In the genomic region with DNA sequence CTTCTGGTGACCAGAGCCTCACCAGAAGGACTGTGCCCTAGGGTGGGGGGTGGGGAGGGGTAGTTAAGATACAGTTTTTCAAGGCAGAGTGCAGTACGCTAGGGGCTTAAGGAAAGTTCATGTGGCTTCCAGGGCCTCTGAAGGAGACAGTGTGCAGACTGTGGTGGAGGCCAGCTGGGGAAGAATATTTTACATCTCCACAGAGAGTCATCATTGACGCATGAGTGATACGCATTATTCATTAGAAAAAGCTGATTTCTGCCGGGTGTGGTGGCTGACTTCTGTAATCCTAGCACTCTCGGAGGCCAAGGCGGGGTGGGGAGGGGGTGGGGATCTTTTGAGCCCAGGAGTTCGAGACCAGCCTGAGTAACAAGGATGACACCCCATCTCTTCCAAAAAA, we compare ENCODE assay signal across 17 cellular contexts. TPM values are rescaled to one million over a fixed set of nuclear protein-coding genes. Genes with fewer than 3 reads are reported as not detected.
DNase-seq lines count a peak whose midpoint lies in the region; ATAC-seq, FAIRE-seq and TF ChIP-seq lines count a peak whose summit lies in the region.
"Had no signal": no experiment of that assay in that cellular context is flagged by ENCODE, and none has a peak within 500 bp of the region (broad histone marks: within the 10 kb centered on the region; RNA-seq: fewer than 3 reads in every experiment).

No MANE protein-coding gene starts in this region.

- no peak for TF ChIP-seq EP300 in HepG2 (IDR thresholded peaks at IDR 0.05; ENCODE audit: low read depth in 2 of 2, low read length in 2 of 2)
- no peak for TF ChIP-seq EP300 in HepG2 (CRISPR knock-in tag; IDR thresholded peaks at IDR 0.05; ENCODE audit: borderline replicate concordance)

- no peak for ATAC-seq in HepG2
- ATAC-seq in right lobe of liver: no peak
- ATAC-seq in HG02763 (IDR thresholded peaks at IDR 0.05; ENCODE audit: unreplicated experiment): no peak
- no peak for ATAC-seq in GM18867 (IDR thresholded peaks at IDR 0.05; ENCODE audit: unreplicated experiment)
- ATAC-seq: stimulated activated memory B cell treated with anti-CD40 and anti-IgM and Interleukin-4, amounts not matched to agents 10 μg/mL and 1 μg/mL and 100 μg/mL, for 72 hours had no signal

- peaks cover 3% of the 10 kb centered on the region for H3K36me3 Mint-ChIP-seq in glutamatergic neuron (ENCODE audit: unreplicated experiment)
- H3K36me3 Mint-ChIP-seq: stimulated activated memory B cell treated with anti-CD40 and anti-IgM and Interleukin-4, amounts not matched to agents 10 μg/mL and 1 μg/mL and 100 μg/mL, for 72 hours had no signal

- peak overlapping the region; percentile 80 for H3K27ac Mint-ChIP-seq in glutamatergic neuron (ENCODE audit: unreplicated experiment)
- H3K27ac Mint-ChIP-seq: stimulated activated memory B cell treated with anti-CD40 and anti-IgM and Interleukin-4, amounts not matched to agents 10 μg/mL and 1 μg/mL and 100 μg/mL, for 72 hours had no signal

- no peaks in the 10 kb centered on the region for H3K27me3 ChIP-seq in HepG2 (ENCODE audit: control insufficient read depth in 1 of 2, insufficient read depth in 2 of 2, low read length in 2 of 2)
- no peaks in the 10 kb centered on the region for H3K27me3 ChIP-seq in right lobe of liver
- H3K27me3 ChIP-seq in testis: no peaks in the 10 kb centered on the region
- H3K27me3 ChIP-seq: transverse colon had no signal

- H4K20me1 ChIP-seq in HepG2 (ENCODE audit: insufficient read depth, low read length): no peaks in the 10 kb centered on the region

- H3K4me3 ChIP-seq in HepG2 (replicated peaks in 1 of 3; ENCODE audit: insufficient read depth in 1 of 3, low read depth in 2 of 3, low read length in 3 of 3) (no peak overlapping the region), right lobe of liver (no peak overlapping the region), astrocyte of the spinal cord (ENCODE audit: low read depth, low read length) (no peak overlapping the region), testis (no peak overlapping the region)
- H3K4me3 ChIP-seq: skin epidermis, transverse colon had no signal

- in situ Hi-C loops in HepG2 (cut with HindIII; ENCODE audit: extremely low pct_ligation_motif_present, low pct_unique_long_range_greater_than_20kb) (no loop called here), astrocyte of the spinal cord (cut with HindIII; ENCODE audit: low sequenced_read_pairs) (no loop called here)

- H3K4me1 ChIP-seq in HepG2 (ENCODE audit: insufficient read depth, low read length): peaks cover 28% of the 10 kb centered on the region
- H3K4me1 ChIP-seq in right lobe of liver: peaks cover 0 to 9% (median 4%) of the 10 kb centered on the region in 4 donors
- H3K4me1 ChIP-seq in testis: peaks cover 6% of the 10 kb centered on the region

- H3K4me1 Mint-ChIP-seq in glutamatergic neuron (ENCODE audit: low read depth, unreplicated experiment): peaks cover 10% of the 10 kb centered on the region

- TF ChIP-seq POLR2A in HepG2 (IDR thresholded peaks at IDR 0.05; ENCODE audit: insufficient read depth in 1 of 2, low read depth in 2 of 2, low read length in 2 of 2) (no peak), right lobe of liver (IDR thresholded peaks at IDR 0.05) (no peak), testis (IDR thresholded peaks at IDR 0.05) (no peak)

- CTCF ChIA-PET in HepG2 (lab: Yijun Ruan, JAX; ENCODE audit: low intra/inter-chr PET ratio, low total read pairs): no interaction called here

- H2AFZ ChIP-seq in HepG2 (ENCODE audit: low read length): no peak overlapping the region

- DNase-seq in HepG2 (ENCODE audit: low spot score) (no peak), right lobe of liver (no peak), astrocyte of the spinal cord (ENCODE audit: low read depth, low spot score) (peak; percentile 55), glutamatergic neuron (no peak), GM19240 (ENCODE audit: insufficient read length, low spot score) (no peak), testis (no peak)
- DNase-seq: ACHN; activated CD4-positive, alpha-beta T cell treated with anti-CD3 and anti-CD28 coated beads, Interleukin-2, amount 50 U/mL, for 48 hours; Caco-2; islet precursor cell; NCI-H510A; occipital lobe; transverse colon had no signal

- no peaks in the 10 kb centered on the region for H3K79me2 ChIP-seq in HepG2 (ENCODE audit: insufficient read depth, low read length)

- no peak for FAIRE-seq in HepG2 (lab: Jason Lieb, UNC)

- no peak overlapping the region for H3K27ac ChIP-seq in HepG2 (ENCODE audit: extremely low read length, insufficient read depth, low read length)
- no peak overlapping the region for H3K27ac ChIP-seq in right lobe of liver
- no peak overlapping the region for H3K27ac ChIP-seq in testis
- H3K27ac ChIP-seq: transverse colon had no signal

- H3K4me2 ChIP-seq in HepG2 (ENCODE audit: low read depth, low read length): peak overlapping the region; percentile 26; the same call in 1 of the 2 replicates

- no TSS peak for BruUV-seq in HepG2 (replicated peaks; lab: Mats Ljungman, UMichigan)

- no peak for TF ChIP-seq RAD21 in HepG2 (CRISPR knock-in tag; IDR thresholded peaks at IDR 0.05)

- no peak overlapping the region for H3K9ac ChIP-seq in HepG2 (ENCODE audit: insufficient read depth, low read depth, low read length)

- peaks cover 8% of the 10 kb centered on the region for H3K9me3 Mint-ChIP-seq in glutamatergic neuron (ENCODE audit: unreplicated experiment)
- H3K9me3 Mint-ChIP-seq: stimulated activated memory B cell treated with anti-CD40 and anti-IgM and Interleukin-4, amounts not matched to agents 10 μg/mL and 1 μg/mL and 100 μg/mL, for 72 hours had no signal

- H3K9me3 ChIP-seq in HepG2 (ENCODE audit: low read length) (no peaks in the 10 kb centered on the region), right lobe of liver (no peaks in the 10 kb centered on the region), testis (no peaks in the 10 kb centered on the region)
- H3K9me3 ChIP-seq: Caco-2, transverse colon had no signal

- POLR2A ChIA-PET in HepG2 (lab: Yijun Ruan, JAX): no interaction called here

- H3K36me3 ChIP-seq in HepG2 (replicated peaks in 1 of 2; ENCODE audit: control insufficient read depth in 1 of 2, insufficient read depth in 2 of 2, low read length in 2 of 2) (no peaks in the 10 kb centered on the region), right lobe of liver (no peaks in the 10 kb centered on the region), testis (ENCODE audit: low read depth, missing control alignments) (no peaks in the 10 kb centered on the region)
- H3K36me3 ChIP-seq: transverse colon had no signal

- 34% methylated on average over 7 of the region's 7 CpGs for WGBS in HepG2 (ENCODE audit: low lambda C conversion rate)
- whole genome bisulfite sequencing in right lobe of liver (ENCODE audit: insufficient coverage, low coverage, low lambda C conversion rate, missing lambda C conversion rate): 88% methylated on average over 6 of the region's 7 CpGs
- 86 to 93% methylated on average over 7 of the region's 7 CpGs for WGBS in testis, 2 donors

- intact Hi-C loops in HepG2 (cut with micrococcal nuclease; ENCODE audit: unreplicated experiment): no loop called here
- intact Hi-C loops in right lobe of liver (cut with DNase I): no loop called here
- intact Hi-C loops in testis (cut with DNase I; ENCODE audit: low total_unique reads): no loop called here

- TF ChIP-seq CTCF in HepG2 (CRISPR knock-in tag; IDR thresholded peaks at IDR 0.05) (no peak), right lobe of liver (IDR thresholded peaks at IDR 0.05) (no peak), astrocyte of the spinal cord (IDR thresholded peaks at IDR 0.05; ENCODE audit: low read depth, low read length) (no peak), glutamatergic neuron (IDR thresholded peaks at IDR 0.05; ENCODE audit: partially characterized antibody, unreplicated experiment) (no peak), testis (IDR thresholded peaks at IDR 0.05) (no peak)

- no peak overlapping the region for H3K4me3 Mint-ChIP-seq in glutamatergic neuron (ENCODE audit: unreplicated experiment)
- H3K4me3 Mint-ChIP-seq: stimulated activated memory B cell treated with anti-CD40 and anti-IgM and Interleukin-4, amounts not matched to agents 10 μg/mL and 1 μg/mL and 100 μg/mL, for 72 hours had no signal

- H3K27me3 Mint-ChIP-seq in glutamatergic neuron (ENCODE audit: unreplicated experiment): peaks cover 7% of the 10 kb centered on the region
- H3K27me3 Mint-ChIP-seq: stimulated activated memory B cell treated with anti-CD40 and anti-IgM and Interleukin-4, amounts not matched to agents 10 μg/mL and 1 μg/mL and 100 μg/mL, for 72 hours had no signal

TF ChIP-seq in HepG2, 621 proteins besides CTCF, POLR2A, EP300 and RAD21 (continues in another document):
- TF ChIP-seq, protein P1, sequence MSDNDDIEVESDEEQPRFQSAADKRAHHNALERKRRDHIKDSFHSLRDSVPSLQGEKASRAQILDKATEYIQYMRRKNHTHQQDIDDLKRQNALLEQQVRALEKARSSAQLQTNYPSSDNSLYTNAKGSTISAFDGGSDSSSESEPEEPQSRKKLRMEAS (IDR thresholded peaks at IDR 0.05): no peak
- no peak for TF ChIP-seq ZFP62 (CRISPR knock-in tag; IDR thresholded peaks at IDR 0.05)
- TF ChIP-seq ZNF878 (CRISPR knock-in tag; IDR thresholded peaks at IDR 0.05): no peak

RNA-seq across cellular contexts. Expression of a gene that starts 4.4 kb away (rescaled TPM):
- total RNA-seq in HepG2 (2016; rRNA removed; fragmentation: Illumina TruSeq; extraction: Trizol): 65.4 and 71.8 TPM in 2 replicates
- 77.7 and 94.9 TPM in 2 replicates for total RNA-seq in HepG2 (2016; cell fraction: cytosol; rRNA removed; fragmentation: Illumina TruSeq; extraction: Trizol; ENCODE audit: low read depth)
- total RNA-seq in HepG2 (2016; cell fraction: insoluble cytoplasmic fraction; rRNA removed; fragmentation: Illumina TruSeq; extraction: Trizol): 58.3 and 76.5 TPM in 2 replicates
- 122 and 147 TPM in 2 replicates for total RNA-seq in HepG2 (2016; cell fraction: membrane; rRNA removed; fragmentation: Illumina TruSeq; extraction: Trizol)
- 55.6 and 62.0 TPM in 2 replicates for total RNA-seq in HepG2 (2016; cell fraction: nucleus; rRNA removed; fragmentation: Illumina TruSeq; extraction: Trizol)
- 28.8 and 37.8 TPM in 2 replicates for polyA plus RNA-seq in HepG2 (2011; rRNA removed)
- polyA plus RNA-seq in HepG2 (2011; cell fraction: cytosol; rRNA removed): 28.2 and 43.4 TPM in 2 replicates
- 104 and 146 TPM in 2 replicates for polyA plus RNA-seq in HepG2 (2011; cell fraction: nucleus; rRNA removed)
- polyA plus RNA-seq in HepG2 (2012): 56.2 and 62.5 TPM in 2 replicates
- polyA plus RNA-seq in HepG2 (2016; cell fraction: cytosol; fragmentation: Illumina TruSeq; extraction: Trizol; ENCODE audit: low read depth): 83.4 and 111 TPM in 2 replicates
- polyA plus RNA-seq in HepG2 (2016; cell fraction: insoluble cytoplasmic fraction; fragmentation: Illumina TruSeq; extraction: Trizol; ENCODE audit: low read depth): 68.3 and 79.3 TPM in 2 replicates
- 118 and 138 TPM in 2 replicates for polyA plus RNA-seq in HepG2 (2016; cell fraction: membrane; fragmentation: Illumina TruSeq; extraction: Trizol; ENCODE audit: low read depth)
- polyA plus RNA-seq in HepG2 (2016; cell fraction: nucleus; fragmentation: Illumina TruSeq; extraction: Trizol; ENCODE audit: insufficient read depth, low read depth): 90.9 and 102 TPM in 2 replicates
- polyA minus RNA-seq in HepG2 (2011; rRNA and poly(A)+ RNA removed; ENCODE audit: low replicate concordance): 45.6 and 172 TPM in 2 replicates
- polyA minus RNA-seq in HepG2 (2011; cell fraction: cytosol; rRNA and poly(A)+ RNA removed): 12.3 and 17.3 TPM in 2 replicates
- 22.8 and 37.2 TPM in 2 replicates for polyA minus RNA-seq in HepG2 (2011; cell fraction: nucleus; rRNA and poly(A)+ RNA removed)
- total RNA-seq in right lobe of liver: 10 to 100 TPM; 32.3 to 51.1 (median 45.7) TPM
- total RNA-seq in glutamatergic neuron (ENCODE audit: unreplicated experiment): 103 TPM
- 10 to 100 TPM; 16.6 to 21.3 TPM for total RNA-seq in testis
- 16.7 TPM for polyA plus RNA-seq in testis (ENCODE audit: insufficient read depth, low read depth, low replicate concordance)
